1 cellular context compared by ENCODE assay signal in genomic region chr19:15418588-15419412, GRCh38.
A peak's percentile ranks its signal among the peaks of the same experiment; 100 is the strongest.
TF ChIP-seq lines count a peak whose summit lies in the region.

AKAP8L (minus strand) TSS chr19:15418988; CDS start chr19:15418923, 65 bp downstream.

TF ChIP-seq in K562, 482 proteins besides CTCF, POLR2A, EP300 and RAD21 (continued from another document and continues in another):
- TF ChIP-seq ELK1 (CRISPR knock-in tag; IDR thresholded peaks at IDR 0.05) (no peak), MLLT1 (IDR thresholded peaks at IDR 0.05) (peak; percentile 74 to 98), STAT6 (CRISPR knock-in tag; IDR thresholded peaks at IDR 0.05) (no peak), ZNF639 (CRISPR knock-in tag; conservative IDR thresholded peaks at IDR 0.05 in 1 of 2, IDR thresholded peaks at IDR 0.05 in 1 of 2) (0 out of 4 replicates have a peak, but pooled peaks of 1 of the 2 experiments have one; percentile 32), ZBTB9 (CRISPR knock-in tag; IDR thresholded peaks at IDR 0.05) (0 out of 2 replicates have a peak, but pooled peaks have one; percentile 29), SUPT5H (IDR thresholded peaks at IDR 0.05) (peak; percentile 96), E2F3 (CRISPR knock-in tag; IDR thresholded peaks at IDR 0.05) (peak; percentile 72; the same call in 1 of the 2 replicates), CC2D1A (IDR thresholded peaks at IDR 0.05) (0 out of 2 replicates have a peak, but pooled peaks have one; percentile 38), BDP1 (IDR thresholded peaks at IDR 0.05; ENCODE audit: insufficient read depth, insufficient read length) (no peak), RBFOX2 (IDR thresholded peaks at IDR 0.05; ENCODE audit: low read depth, low read length) (peak; percentile 93), ZNF830 (CRISPR knock-in tag; IDR thresholded peaks at IDR 0.05) (no peak), NR0B1 (IDR thresholded peaks at IDR 0.05; ENCODE audit: partially characterized antibody) (no peak), NR2F6 (CRISPR knock-in tag; IDR thresholded peaks at IDR 0.05) (no peak), KAT8 (IDR thresholded peaks at IDR 0.05; ENCODE audit: low read depth) (0 out of 2 replicates have a peak, but pooled peaks have one; percentile 56), CREBBP (IDR thresholded peaks at IDR 0.05; ENCODE audit: low read depth, low read length) (no peak), ATF6 (CRISPR knock-in tag; IDR thresholded peaks at IDR 0.05) (peak; percentile 23; the same call in 1 of the 2 replicates), PHB (CRISPR knock-in tag; IDR thresholded peaks at IDR 0.05) (0 out of 2 replicates have a peak, but pooled peaks have one; percentile 29), PRPF4 (IDR thresholded peaks at IDR 0.05; ENCODE audit: insufficient read depth, low read depth, low read length, poor library complexity, severe bottlenecking) (peak; percentile 26), FOSL1 (tag; conservative IDR thresholded peaks at IDR 0.05) (no peak), ARID3B (CRISPR knock-in tag; IDR thresholded peaks at IDR 0.05; ENCODE audit: borderline replicate concordance) (no peak), RHOXF2B (CRISPR knock-in tag; conservative IDR thresholded peaks at IDR 0.05) (no peak), GATA2 (CRISPR knock-in tag; IDR thresholded peaks at IDR 0.05) (no peak), HEY1 (CRISPR knock-in tag; IDR thresholded peaks at IDR 0.05; ENCODE audit: borderline replicate concordance) (no peak), POU5F1 (IDR thresholded peaks at IDR 0.05; ENCODE audit: borderline replicate concordance, low read depth, low read length, partially characterized antibody) (peak; percentile 89), CBFB (CRISPR knock-in tag; IDR thresholded peaks at IDR 0.05) (peak; percentile 95), KLF1 (tag; IDR thresholded peaks at IDR 0.05) (no peak), BHLHE40 (IDR thresholded peaks at IDR 0.05; ENCODE audit: low read length) (no peak), GTF2E2 (tag; IDR thresholded peaks at IDR 0.05) (no peak), ZNF253 (CRISPR knock-in tag; conservative IDR thresholded peaks at IDR 0.05) (no peak), ZNF780A (CRISPR knock-in tag; IDR thresholded peaks at IDR 0.05) (no peak), FOS (IDR thresholded peaks at IDR 0.05; ENCODE audit: extremely low read depth, insufficient read length) (peak; percentile 100), SREBF1 (IDR thresholded peaks at IDR 0.05; ENCODE audit: borderline replicate concordance, low read depth, low read length) (peak; percentile 87), MIER1 (IDR thresholded peaks at IDR 0.05; ENCODE audit: low read depth) (no peak), MAFG (tag; conservative IDR thresholded peaks at IDR 0.05) (no peak), ZNF212 (CRISPR knock-in tag; IDR thresholded peaks at IDR 0.05) (no peak), FOXP1 (CRISPR knock-in tag; IDR thresholded peaks at IDR 0.05) (no peak), ZNF12 (CRISPR knock-in tag; IDR thresholded peaks at IDR 0.05) (no peak), CREM (IDR thresholded peaks at IDR 0.05; ENCODE audit: low read depth) (peak; percentile 70; the same call in 1 of the 2 replicates), PTTG1 (tag; IDR thresholded peaks at IDR 0.05; ENCODE audit: low read depth) (no peak), PKNOX1 (IDR thresholded peaks at IDR 0.05) (peak; percentile 100), HIVEP1 (CRISPR knock-in tag; IDR thresholded peaks at IDR 0.05) (no peak), CEBPB (tag; IDR thresholded peaks at IDR 0.05) (no peak), ESRRA (IDR thresholded peaks at IDR 0.05; ENCODE audit: borderline replicate concordance, low read depth) (peak; percentile 92; the same call in 1 of the 2 replicates), E4F1 (CRISPR knock-in tag; IDR thresholded peaks at IDR 0.05; ENCODE audit: borderline replicate concordance) (no peak), ZC3H4 (CRISPR knock-in tag; IDR thresholded peaks at IDR 0.05; ENCODE audit: borderline replicate concordance) (peak; percentile 70; the same call in 1 of the 2 replicates), HSF4 (CRISPR knock-in tag; IDR thresholded peaks at IDR 0.05; ENCODE audit: borderline replicate concordance) (no peak), PPARD (CRISPR knock-in tag; IDR thresholded peaks at IDR 0.05) (no peak), MCM7 (IDR thresholded peaks at IDR 0.05) (no peak), ZNF354B (CRISPR knock-in tag; IDR thresholded peaks at IDR 0.05) (no peak), ELK3 (CRISPR knock-in tag; IDR thresholded peaks at IDR 0.05) (no peak), HCFC1 (IDR thresholded peaks at IDR 0.05; ENCODE audit: low read depth, low read length) (peak; percentile 72)
